ENCODE assay signal across 3 cellular contexts in the genomic region with DNA sequence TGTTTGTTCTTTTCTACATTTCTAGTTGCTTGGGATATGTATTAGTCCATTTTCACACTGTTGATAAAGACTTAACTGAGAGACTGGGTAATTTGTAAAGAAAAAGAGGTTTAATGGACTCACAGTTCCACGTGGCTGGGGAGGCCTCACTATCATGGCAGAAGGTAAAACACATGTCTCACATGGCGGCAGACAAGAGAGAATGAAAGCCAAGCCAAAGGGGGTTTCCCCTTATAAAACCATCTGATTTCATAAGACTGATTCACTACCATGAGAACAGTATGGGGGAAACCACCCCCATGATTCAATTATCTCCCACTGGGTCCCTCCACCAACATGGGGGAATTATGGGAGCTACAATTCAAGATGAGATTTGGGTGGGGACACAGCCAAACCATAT. TPM values are rescaled to one million over a fixed set of nuclear protein-coding genes. Genes with fewer than 3 reads are reported as not detected.
"Had no signal": no experiment of that assay in that cellular context is flagged by ENCODE, and none has a peak within 500 bp of the region (broad histone marks: within the 10 kb centered on the region; RNA-seq: fewer than 3 reads in every experiment).

No MANE protein-coding gene starts in this region.

RNA-seq across cellular contexts. Expression of a gene that starts 21.0 kb away (rescaled TPM):
- total RNA-seq: HT-29, NCI-H460, RPMI7951 had no signal
